16 cellular contexts compared by ENCODE assay signal in genomic region chr3:172148702-172149565, GRCh38.
DNase-seq lines count a peak whose midpoint lies in the region; ATAC-seq and TF ChIP-seq lines count a peak whose summit lies in the region.
"Had no signal": no experiment of that assay in that cellular context is flagged by ENCODE, and none has a peak within 500 bp of the region (broad histone marks: within the 10 kb centered on the region; RNA-seq: fewer than 3 reads in every experiment).

No MANE protein-coding gene starts in this region.

- no peak overlapping the region for H3K4me3 Mint-ChIP-seq in activated T-cell treated with anti-CD3 and anti-CD28 coated beads, Interleukin-2, amount 50 U/mL, for 24 hours
- H3K4me3 Mint-ChIP-seq: effector memory CD8-positive, alpha-beta T cell; IgD-negative memory B cell had no signal

- ATAC-seq in GM21515 (IDR thresholded peaks at IDR 0.05; ENCODE audit: unreplicated experiment) = no peak
- ATAC-seq: effector memory CD8-positive, alpha-beta T cell; foreskin keratinocyte had no signal

- H3K27ac Mint-ChIP-seq in activated T-cell treated with anti-CD3 and anti-CD28 coated beads, Interleukin-2, amount 50 U/mL, for 24 hours = peak overlapping the region; percentile 1
- H3K27ac Mint-ChIP-seq: effector memory CD8-positive, alpha-beta T cell; IgD-negative memory B cell had no signal

- no peaks in the 10 kb centered on the region for H3K27me3 ChIP-seq in smooth muscle cell (ENCODE audit: low read depth)
- H3K27me3 ChIP-seq: foreskin keratinocyte had no signal

- no TSS peak for BruUV-seq in OCI-LY7 (replicated peaks; lab: Mats Ljungman, UMichigan)

- 85% methylated on average over 3 of the region's 3 CpGs for WGBS in smooth muscle cell (ENCODE audit: low lambda C conversion rate)

- DNase-seq in activated T-cell treated with anti-CD3 and anti-CD28 coated beads, Interleukin-2, amount 50 U/mL, for 24 hours = no peak
- DNase-seq in activated T-cell treated with anti-CD3 and anti-CD28 coated beads for 4 hours (no peak), OCI-LY7 (ENCODE audit: low spot score) (no peak), islet precursor cell (peak; percentile 69), smooth muscle cell (lab: John Stamatoyannopoulos, UW; ENCODE audit: unreplicated experiment) (no peak), NCI-H1436 (lab: John Stamatoyannopoulos, UW) (no peak)
- DNase-seq in stimulated activated CD8-positive, alpha-beta memory T cell treated with anti-CD3 and anti-CD28 coated beads, Interleukin-4, amount 100 ng/mL, for 48 hours = no peak
- DNase-seq: activated gamma-delta T cell; Caco-2; effector memory CD8-positive, alpha-beta T cell; foreskin keratinocyte; NCI-H1694; NCI-H748 treated with DMSO at 0.1 percent for 48 hours; SHP77 had no signal

- H2AFZ ChIP-seq in OCI-LY7 (ENCODE audit: low read length) (no peak overlapping the region), smooth muscle cell (ENCODE audit: low read depth) (no peak overlapping the region)

- no peaks in the 10 kb centered on the region for H3K36me3 ChIP-seq in OCI-LY7 (ENCODE audit: insufficient read depth, low read length)
- no peaks in the 10 kb centered on the region for H3K36me3 ChIP-seq in smooth muscle cell (ENCODE audit: low read depth)

- H3K9ac ChIP-seq in smooth muscle cell (ENCODE audit: low read depth) = no peak overlapping the region

- H3K4me3 ChIP-seq in OCI-LY7 (ENCODE audit: low read depth, low read length, poor library complexity, severe bottlenecking) (no peak overlapping the region), smooth muscle cell (no peak overlapping the region)

- peaks cover 69% of the 10 kb centered on the region for H3F3A ChIP-seq in smooth muscle cell (ENCODE audit: low read depth)

- POLR2A ChIA-PET in OCI-LY7 (lab: Charles Lee) = interaction anchor here (0.7 to 3.5 kb wide), 10 partner anchors 9 to 68 kb away, joined by 3 to 11 read pairs (median 4); no protein-coding TSS in a partner anchor

- no peak for TF ChIP-seq CTCF in OCI-LY7 (conservative IDR thresholded peaks at IDR 0.05; ENCODE audit: low read length)
- TF ChIP-seq CTCF in smooth muscle cell (IDR thresholded peaks at IDR 0.05; ENCODE audit: borderline replicate concordance, insufficient read depth, poor library complexity, severe bottlenecking) = no peak

- no peaks in the 10 kb centered on the region for H3K9me2 ChIP-seq in OCI-LY7 (ENCODE audit: insufficient read depth, low read length)

- no peaks in the 10 kb centered on the region for H3K27me3 Mint-ChIP-seq in activated T-cell treated with anti-CD3 and anti-CD28 coated beads, Interleukin-2, amount 50 U/mL, for 24 hours
- H3K27me3 Mint-ChIP-seq: effector memory CD8-positive, alpha-beta T cell had no signal

- peaks cover 60% of the 10 kb centered on the region for H3K4me1 Mint-ChIP-seq in activated T-cell treated with anti-CD3 and anti-CD28 coated beads, Interleukin-2, amount 50 U/mL, for 24 hours (ENCODE audit: low read depth)

- intact Hi-C loops in OCI-LY7 (cut with micrococcal nuclease; ENCODE audit: unreplicated experiment) = no loop called here

- H3K9me3 ChIP-seq in OCI-LY7 (ENCODE audit: low read length) (no peaks in the 10 kb centered on the region), smooth muscle cell (replicated peaks; ENCODE audit: low read depth) (no peaks in the 10 kb centered on the region)
- H3K9me3 ChIP-seq: Caco-2 had no signal

- peak overlapping the region; percentile 13 for H3K4me2 ChIP-seq in OCI-LY7 (ENCODE audit: low read length)
- peak overlapping the region; percentile 19 for H3K4me2 ChIP-seq in smooth muscle cell

- H3K79me2 ChIP-seq in OCI-LY7 (ENCODE audit: insufficient read depth, low read depth, low read length) = no peaks in the 10 kb centered on the region
- H3K79me2 ChIP-seq in smooth muscle cell (ENCODE audit: low read depth) = peaks cover 91% of the 10 kb centered on the region

- no peaks in the 10 kb centered on the region for H3K9me3 Mint-ChIP-seq in activated T-cell treated with anti-CD3 and anti-CD28 coated beads, Interleukin-2, amount 50 U/mL, for 24 hours
- H3K9me3 Mint-ChIP-seq: effector memory CD8-positive, alpha-beta T cell; IgD-negative memory B cell had no signal

- peaks cover 3% of the 10 kb centered on the region for H3K36me3 Mint-ChIP-seq in activated T-cell treated with anti-CD3 and anti-CD28 coated beads, Interleukin-2, amount 50 U/mL, for 24 hours (ENCODE audit: low read depth)

- CTCF ChIA-PET in OCI-LY7 (lab: Charles Lee; ENCODE audit: unreplicated experiment) = no interaction called here

- H3K27ac ChIP-seq in OCI-LY7 (ENCODE audit: low read depth, low read length, poor library complexity, severe bottlenecking) (no peak overlapping the region), smooth muscle cell (ENCODE audit: low read depth) (peak overlapping the region; percentile 74)

- peaks cover 42% of the 10 kb centered on the region for H3K4me1 ChIP-seq in OCI-LY7 (ENCODE audit: insufficient read depth, low read length, poor library complexity, severe bottlenecking)
- peaks cover 47% of the 10 kb centered on the region for H3K4me1 ChIP-seq in smooth muscle cell (ENCODE audit: low read depth)

- no peaks in the 10 kb centered on the region for H4K20me1 ChIP-seq in OCI-LY7 (ENCODE audit: insufficient read depth, low read length)
- peaks cover 68% of the 10 kb centered on the region for H4K20me1 ChIP-seq in smooth muscle cell (ENCODE audit: low read depth)
